ENCODE assay signal across 2 cellular contexts in the genomic region with DNA sequence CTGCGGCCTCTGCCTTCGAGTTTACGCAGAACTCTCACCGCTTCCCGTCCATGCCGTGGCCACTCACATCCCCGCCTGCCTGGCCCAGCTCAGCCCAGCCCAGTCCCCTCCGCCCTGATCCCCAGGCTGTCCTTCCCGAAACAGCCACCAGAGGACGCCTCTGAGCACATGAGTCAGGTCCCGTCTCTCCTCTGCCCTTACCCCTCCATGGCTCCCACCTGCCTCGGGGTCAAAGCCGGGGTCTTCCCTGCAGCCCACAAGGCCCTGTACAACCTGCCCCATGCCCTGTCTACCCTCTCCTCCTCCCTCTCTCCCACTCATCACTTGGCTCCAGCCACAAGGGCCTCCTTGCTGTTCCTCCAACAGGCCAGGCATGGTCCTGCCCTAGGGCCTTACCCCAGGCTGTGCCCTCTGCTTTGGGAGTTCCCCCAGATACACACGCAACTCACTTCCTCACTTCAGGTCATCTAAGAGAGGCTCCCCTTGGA.
TF ChIP-seq lines count a peak whose summit lies in the region.

No MANE protein-coding gene starts in this region.

TF ChIP-seq in A549, 52 proteins besides CTCF, POLR2A, EP300 and RAD21:
- TF ChIP-seq PHF8 (IDR thresholded peaks at IDR 0.05; ENCODE audit: borderline replicate concordance, low read depth) (no peak), RFX5 (IDR thresholded peaks at IDR 0.05) (no peak), FOSB (CRISPR knock-in tag; IDR thresholded peaks at IDR 0.05) (no peak), NPAS2 (CRISPR knock-in tag; IDR thresholded peaks at IDR 0.05; ENCODE audit: borderline replicate concordance) (no peak), SMC3 (IDR thresholded peaks at IDR 0.05) (peak; percentile 53; the same call in 2 of the 3 replicates), CHD4 (IDR thresholded peaks at IDR 0.05; ENCODE audit: borderline replicate concordance) (peak; percentile 82; the same call in 1 of the 2 replicates), ZC3H11A (IDR thresholded peaks at IDR 0.05) (no peak), KDM1A (IDR thresholded peaks at IDR 0.05; ENCODE audit: low read depth) (peak; percentile 87; the same call in 1 of the 2 replicates), HEYL (CRISPR knock-in tag; IDR thresholded peaks at IDR 0.05) (no peak), GATA3 (IDR thresholded peaks at IDR 0.05; ENCODE audit: borderline replicate concordance) (no peak), ZFP36 (IDR thresholded peaks at IDR 0.05; ENCODE audit: borderline replicate concordance, partially characterized antibody) (peak; percentile 94), JUN (IDR thresholded peaks at IDR 0.05) (no peak), HDAC2 (IDR thresholded peaks at IDR 0.05) (no peak), FOSL2 (IDR thresholded peaks at IDR 0.05) (no peak), FOSL2 (CRISPR knock-in tag; IDR thresholded peaks at IDR 0.05) (peak; percentile 72), NFE2L2 (conservative IDR thresholded peaks at IDR 0.05; ENCODE audit: low read length) (no peak), ZSCAN20 (CRISPR knock-in tag; IDR thresholded peaks at IDR 0.05) (no peak), RCOR1 (IDR thresholded peaks at IDR 0.05; ENCODE audit: low read depth, low read length) (no peak), FOXS1 (CRISPR knock-in tag; IDR thresholded peaks at IDR 0.05) (no peak), KDM5A (IDR thresholded peaks at IDR 0.05) (no peak), EHMT2 (IDR thresholded peaks at IDR 0.05; ENCODE audit: low read depth) (no peak), RARB (CRISPR knock-in tag; IDR thresholded peaks at IDR 0.05) (no peak), ESRRA (IDR thresholded peaks at IDR 0.05; ENCODE audit: borderline replicate concordance, low read length) (no peak)
- TF ChIP-seq, protein P1, sequence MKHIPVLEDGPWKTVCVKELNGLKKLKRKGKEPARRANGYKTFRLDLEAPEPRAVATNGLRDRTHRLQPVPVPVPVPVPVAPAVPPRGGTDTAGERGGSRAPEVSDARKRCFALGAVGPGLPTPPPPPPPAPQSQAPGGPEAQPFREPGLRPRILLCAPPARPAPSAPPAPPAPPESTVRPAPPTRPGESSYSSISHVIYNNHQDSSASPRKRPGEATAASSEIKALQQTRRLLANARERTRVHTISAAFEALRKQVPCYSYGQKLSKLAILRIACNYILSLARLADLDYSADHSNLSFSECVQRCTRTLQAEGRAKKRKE (CRISPR knock-in tag; IDR thresholded peaks at IDR 0.05; ENCODE audit: low read depth) = no peak
- TF ChIP-seq, protein P2, sequence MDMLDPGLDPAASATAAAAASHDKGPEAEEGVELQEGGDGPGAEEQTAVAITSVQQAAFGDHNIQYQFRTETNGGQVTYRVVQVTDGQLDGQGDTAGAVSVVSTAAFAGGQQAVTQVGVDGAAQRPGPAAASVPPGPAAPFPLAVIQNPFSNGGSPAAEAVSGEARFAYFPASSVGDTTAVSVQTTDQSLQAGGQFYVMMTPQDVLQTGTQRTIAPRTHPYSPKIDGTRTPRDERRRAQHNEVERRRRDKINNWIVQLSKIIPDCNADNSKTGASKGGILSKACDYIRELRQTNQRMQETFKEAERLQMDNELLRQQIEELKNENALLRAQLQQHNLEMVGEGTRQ (IDR thresholded peaks at IDR 0.05) = no peak
- TF ChIP-seq, protein P3, sequence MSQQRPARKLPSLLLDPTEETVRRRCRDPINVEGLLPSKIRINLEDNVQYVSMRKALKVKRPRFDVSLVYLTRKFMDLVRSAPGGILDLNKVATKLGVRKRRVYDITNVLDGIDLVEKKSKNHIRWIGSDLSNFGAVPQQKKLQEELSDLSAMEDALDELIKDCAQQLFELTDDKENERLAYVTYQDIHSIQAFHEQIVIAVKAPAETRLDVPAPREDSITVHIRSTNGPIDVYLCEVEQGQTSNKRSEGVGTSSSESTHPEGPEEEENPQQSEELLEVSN (IDR thresholded peaks at IDR 0.05; ENCODE audit: borderline replicate concordance, low read depth) = no peak
- TF ChIP-seq, protein P4, sequence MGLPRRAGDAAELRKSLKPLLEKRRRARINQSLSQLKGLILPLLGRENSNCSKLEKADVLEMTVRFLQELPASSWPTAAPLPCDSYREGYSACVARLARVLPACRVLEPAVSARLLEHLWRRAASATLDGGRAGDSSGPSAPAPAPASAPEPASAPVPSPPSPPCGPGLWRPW (IDR thresholded peaks at IDR 0.05) = no peak

TF ChIP-seq in K562, 482 proteins besides CTCF, POLR2A, EP300 and RAD21 (continues in another document):
- TF ChIP-seq HLTF (IDR thresholded peaks at IDR 0.05) (peak; percentile 84), POLR2B (IDR thresholded peaks at IDR 0.05; ENCODE audit: low read depth, partially characterized antibody) (no peak), KDM1A (IDR thresholded peaks at IDR 0.05) (peak; percentile 86 to 97), RBM34 (IDR thresholded peaks at IDR 0.05; ENCODE audit: borderline replicate concordance, insufficient read depth, low read length) (no peak), NFE2 (IDR thresholded peaks at IDR 0.05; ENCODE audit: low read depth) (0 out of 2 replicates have a peak, but pooled peaks have one; percentile 27), ZBTB7A (IDR thresholded peaks at IDR 0.05; ENCODE audit: borderline replicate concordance, control insufficient read depth, low read depth, low read length) (peak; percentile 53; the same call in 1 of the 2 replicates), NEUROD1 (IDR thresholded peaks at IDR 0.05; ENCODE audit: borderline replicate concordance, low read depth, low read length, partially characterized antibody) (peak; percentile 13), POLR3G (IDR thresholded peaks at IDR 0.05; ENCODE audit: extremely low read depth, insufficient read length, insufficient replicate concordance) (no peak), TAF7 (tag; IDR thresholded peaks at IDR 0.05) (no peak), HDAC1 (IDR thresholded peaks at IDR 0.05) (peak; percentile 23 to 63; a peak in 3 of 4 replicates), DACH1 (IDR thresholded peaks at IDR 0.05; ENCODE audit: partially characterized antibody) (peak; percentile 65), TOE1 (IDR thresholded peaks at IDR 0.05; ENCODE audit: borderline replicate concordance) (peak; percentile 54), TOE1 (CRISPR knock-in tag; IDR thresholded peaks at IDR 0.05; ENCODE audit: borderline replicate concordance, low read depth) (no peak), HDAC2 (IDR thresholded peaks at IDR 0.05) (peak; percentile 81), YY1 (IDR thresholded peaks at IDR 0.05; ENCODE audit: borderline replicate concordance in 1 of 3, control insufficient read depth in 1 of 3, extremely low read depth in 1 of 3, insufficient read depth in 3 of 3, insufficient read length in 1 of 3, insufficient replicate concordance in 2 of 3, low read depth in 1 of 3, low read length in 2 of 3) (peak in 2 of 3 experiments; percentile 23 to 44), ZSCAN32 (CRISPR knock-in tag; IDR thresholded peaks at IDR 0.05) (no peak), CXXC5 (CRISPR knock-in tag; IDR thresholded peaks at IDR 0.05) (no peak), MYC (IDR thresholded peaks at IDR 0.05; ENCODE audit: low read depth, low read length) (0 out of 2 replicates have a peak, but pooled peaks have one; percentile 33), MYC (CRISPR knock-in tag; IDR thresholded peaks at IDR 0.05; ENCODE audit: borderline replicate concordance, low read depth) (no peak), GABPB2 (CRISPR knock-in tag; conservative IDR thresholded peaks at IDR 0.05) (no peak), CC2D1A (IDR thresholded peaks at IDR 0.05) (peak; percentile 54; the same call in 1 of the 2 replicates), ZNF586 (CRISPR knock-in tag; conservative IDR thresholded peaks at IDR 0.05) (no peak), MAZ (CRISPR knock-in tag; conservative IDR thresholded peaks at IDR 0.05 in 1 of 2, IDR thresholded peaks at IDR 0.05 in 1 of 2) (peak in 1 of 2 experiments; percentile 68; a peak in 1 of 4 replicates), L3MBTL2 (IDR thresholded peaks at IDR 0.05) (peak; percentile 54), XRCC5 (IDR thresholded peaks at IDR 0.05; ENCODE audit: low read depth, low read length) (peak; percentile 34; the same call in 1 of the 2 replicates), CBX1 (IDR thresholded peaks at IDR 0.05; ENCODE audit: low read depth) (peak; percentile 94; the same call in 1 of the 2 replicates), SIX5 (IDR thresholded peaks at IDR 0.05; ENCODE audit: borderline replicate concordance in 1 of 2, insufficient read depth in 1 of 2, low read depth in 1 of 2, low read length in 2 of 2) (no peak), CREB1 (IDR thresholded peaks at IDR 0.05) (0 out of 2 replicates have a peak, but pooled peaks have one; percentile 18), CREB1 (CRISPR knock-in tag; IDR thresholded peaks at IDR 0.05) (no peak), DPF2 (IDR thresholded peaks at IDR 0.05) (peak; percentile 18; the same call in 1 of the 2 replicates)
- TF ChIP-seq, protein P5, sequence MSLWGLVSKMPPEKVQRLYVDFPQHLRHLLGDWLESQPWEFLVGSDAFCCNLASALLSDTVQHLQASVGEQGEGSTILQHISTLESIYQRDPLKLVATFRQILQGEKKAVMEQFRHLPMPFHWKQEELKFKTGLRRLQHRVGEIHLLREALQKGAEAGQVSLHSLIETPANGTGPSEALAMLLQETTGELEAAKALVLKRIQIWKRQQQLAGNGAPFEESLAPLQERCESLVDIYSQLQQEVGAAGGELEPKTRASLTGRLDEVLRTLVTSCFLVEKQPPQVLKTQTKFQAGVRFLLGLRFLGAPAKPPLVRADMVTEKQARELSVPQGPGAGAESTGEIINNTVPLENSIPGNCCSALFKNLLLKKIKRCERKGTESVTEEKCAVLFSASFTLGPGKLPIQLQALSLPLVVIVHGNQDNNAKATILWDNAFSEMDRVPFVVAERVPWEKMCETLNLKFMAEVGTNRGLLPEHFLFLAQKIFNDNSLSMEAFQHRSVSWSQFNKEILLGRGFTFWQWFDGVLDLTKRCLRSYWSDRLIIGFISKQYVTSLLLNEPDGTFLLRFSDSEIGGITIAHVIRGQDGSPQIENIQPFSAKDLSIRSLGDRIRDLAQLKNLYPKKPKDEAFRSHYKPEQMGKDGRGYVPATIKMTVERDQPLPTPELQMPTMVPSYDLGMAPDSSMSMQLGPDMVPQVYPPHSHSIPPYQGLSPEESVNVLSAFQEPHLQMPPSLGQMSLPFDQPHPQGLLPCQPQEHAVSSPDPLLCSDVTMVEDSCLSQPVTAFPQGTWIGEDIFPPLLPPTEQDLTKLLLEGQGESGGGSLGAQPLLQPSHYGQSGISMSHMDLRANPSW (CRISPR knock-in tag; IDR thresholded peaks at IDR 0.05) = no peak
- TF ChIP-seq, protein P6, sequence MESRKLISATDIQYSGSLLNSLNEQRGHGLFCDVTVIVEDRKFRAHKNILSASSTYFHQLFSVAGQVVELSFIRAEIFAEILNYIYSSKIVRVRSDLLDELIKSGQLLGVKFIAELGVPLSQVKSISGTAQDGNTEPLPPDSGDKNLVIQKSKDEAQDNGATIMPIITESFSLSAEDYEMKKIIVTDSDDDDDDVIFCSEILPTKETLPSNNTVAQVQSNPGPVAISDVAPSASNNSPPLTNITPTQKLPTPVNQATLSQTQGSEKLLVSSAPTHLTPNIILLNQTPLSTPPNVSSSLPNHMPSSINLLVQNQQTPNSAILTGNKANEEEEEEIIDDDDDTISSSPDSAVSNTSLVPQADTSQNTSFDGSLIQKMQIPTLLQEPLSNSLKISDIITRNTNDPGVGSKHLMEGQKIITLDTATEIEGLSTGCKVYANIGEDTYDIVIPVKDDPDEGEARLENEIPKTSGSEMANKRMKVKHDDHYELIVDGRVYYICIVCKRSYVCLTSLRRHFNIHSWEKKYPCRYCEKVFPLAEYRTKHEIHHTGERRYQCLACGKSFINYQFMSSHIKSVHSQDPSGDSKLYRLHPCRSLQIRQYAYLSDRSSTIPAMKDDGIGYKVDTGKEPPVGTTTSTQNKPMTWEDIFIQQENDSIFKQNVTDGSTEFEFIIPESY (CRISPR knock-in tag; IDR thresholded peaks at IDR 0.05) = peak; percentile 62; the same call in 1 of the 2 replicates
- TF ChIP-seq, protein P7, sequence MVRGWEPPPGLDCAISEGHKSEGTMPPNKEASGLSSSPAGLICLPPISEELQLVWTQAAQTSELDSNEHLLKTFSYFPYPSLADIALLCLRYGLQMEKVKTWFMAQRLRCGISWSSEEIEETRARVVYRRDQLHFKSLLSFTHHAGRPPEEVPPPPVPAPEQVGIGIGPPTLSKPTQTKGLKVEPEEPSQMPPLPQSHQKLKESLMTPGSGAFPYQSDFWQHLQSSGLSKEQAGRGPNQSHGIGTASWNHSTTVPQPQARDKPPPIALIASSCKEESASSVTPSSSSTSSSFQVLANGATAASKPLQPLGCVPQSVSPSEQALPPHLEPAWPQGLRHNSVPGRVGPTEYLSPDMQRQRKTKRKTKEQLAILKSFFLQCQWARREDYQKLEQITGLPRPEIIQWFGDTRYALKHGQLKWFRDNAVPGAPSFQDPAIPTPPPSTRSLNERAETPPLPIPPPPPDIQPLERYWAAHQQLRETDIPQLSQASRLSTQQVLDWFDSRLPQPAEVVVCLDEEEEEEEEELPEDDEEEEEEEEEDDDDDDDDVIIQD (CRISPR knock-in tag; IDR thresholded peaks at IDR 0.05) = no peak
- TF ChIP-seq, protein P8, sequence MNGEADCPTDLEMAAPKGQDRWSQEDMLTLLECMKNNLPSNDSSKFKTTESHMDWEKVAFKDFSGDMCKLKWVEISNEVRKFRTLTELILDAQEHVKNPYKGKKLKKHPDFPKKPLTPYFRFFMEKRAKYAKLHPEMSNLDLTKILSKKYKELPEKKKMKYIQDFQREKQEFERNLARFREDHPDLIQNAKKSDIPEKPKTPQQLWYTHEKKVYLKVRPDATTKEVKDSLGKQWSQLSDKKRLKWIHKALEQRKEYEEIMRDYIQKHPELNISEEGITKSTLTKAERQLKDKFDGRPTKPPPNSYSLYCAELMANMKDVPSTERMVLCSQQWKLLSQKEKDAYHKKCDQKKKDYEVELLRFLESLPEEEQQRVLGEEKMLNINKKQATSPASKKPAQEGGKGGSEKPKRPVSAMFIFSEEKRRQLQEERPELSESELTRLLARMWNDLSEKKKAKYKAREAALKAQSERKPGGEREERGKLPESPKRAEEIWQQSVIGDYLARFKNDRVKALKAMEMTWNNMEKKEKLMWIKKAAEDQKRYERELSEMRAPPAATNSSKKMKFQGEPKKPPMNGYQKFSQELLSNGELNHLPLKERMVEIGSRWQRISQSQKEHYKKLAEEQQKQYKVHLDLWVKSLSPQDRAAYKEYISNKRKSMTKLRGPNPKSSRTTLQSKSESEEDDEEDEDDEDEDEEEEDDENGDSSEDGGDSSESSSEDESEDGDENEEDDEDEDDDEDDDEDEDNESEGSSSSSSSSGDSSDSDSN (IDR thresholded peaks at IDR 0.05; ENCODE audit: borderline replicate concordance in 1 of 2, low read depth in 2 of 2, low read length in 2 of 2) = peak in 1 of 2 experiments; percentile 18; a peak in 1 of 4 replicates
- TF ChIP-seq, protein P9, sequence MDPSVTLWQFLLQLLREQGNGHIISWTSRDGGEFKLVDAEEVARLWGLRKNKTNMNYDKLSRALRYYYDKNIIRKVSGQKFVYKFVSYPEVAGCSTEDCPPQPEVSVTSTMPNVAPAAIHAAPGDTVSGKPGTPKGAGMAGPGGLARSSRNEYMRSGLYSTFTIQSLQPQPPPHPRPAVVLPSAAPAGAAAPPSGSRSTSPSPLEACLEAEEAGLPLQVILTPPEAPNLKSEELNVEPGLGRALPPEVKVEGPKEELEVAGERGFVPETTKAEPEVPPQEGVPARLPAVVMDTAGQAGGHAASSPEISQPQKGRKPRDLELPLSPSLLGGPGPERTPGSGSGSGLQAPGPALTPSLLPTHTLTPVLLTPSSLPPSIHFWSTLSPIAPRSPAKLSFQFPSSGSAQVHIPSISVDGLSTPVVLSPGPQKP (CRISPR knock-in tag; IDR thresholded peaks at IDR 0.05) = no peak
